In the genomic region with DNA sequence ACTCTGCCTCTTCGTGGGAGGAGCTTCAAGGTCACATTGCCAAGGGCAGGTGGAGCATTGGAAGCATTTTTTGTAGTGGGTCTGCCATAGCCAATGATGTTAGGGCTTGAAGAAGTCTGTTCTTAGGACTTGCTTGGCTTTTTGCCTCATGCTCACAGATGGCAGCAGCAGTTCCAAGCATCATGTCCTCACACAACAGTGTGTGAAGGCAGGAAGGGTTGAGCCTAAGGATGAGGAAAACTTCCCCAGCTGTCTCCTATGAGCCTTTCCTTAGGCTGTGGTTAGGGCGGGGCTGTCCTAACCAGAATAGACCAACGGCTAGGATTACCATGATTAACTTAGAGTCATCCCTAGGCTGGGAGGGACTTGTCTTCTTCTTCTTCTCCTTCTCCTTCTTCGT, we compare ENCODE assay signal across 30 cellular contexts.
"Had no signal": no experiment of that assay in that cellular context is flagged by ENCODE, and none has a peak within 500 bp of the region (broad histone marks: within the 10 kb centered on the region; RNA-seq: fewer than 3 reads in every experiment).

No MANE protein-coding gene starts in this region.

- ATAC-seq: activated CD8-positive, alpha-beta memory T cell treated with anti-CD3 and anti-CD28 coated beads, Interleukin-2, amount 10 ng/mL, durations not matched to agents 7 days and 5 days; activated CD8-positive, alpha-beta T cell treated with anti-CD3 and anti-CD28 coated beads for 36 hours; psoas muscle; right cardiac atrium; stimulated activated naive CD8-positive, alpha-beta T cell treated with anti-CD3 and anti-CD28 coated beads, Interleukin-15, amount 100 ng/mL, for 72 hours had no signal

- DNase-seq: activated CD4-positive, alpha-beta T cell treated with anti-CD3 and anti-CD28 coated beads, Interleukin-2, amount 10 ng/mL, durations not matched to agents 7 days and 5 days; activated CD4-positive, CD25-positive, alpha-beta regulatory T cell treated with anti-CD3 and anti-CD28 coated beads, Interleukin-2, amount 50 U/mL, for 72 hours; activated CD8-positive, alpha-beta memory T cell treated with anti-CD3 and anti-CD28 coated beads, Interleukin-2, amount 10 ng/mL, durations not matched to agents 7 days and 5 days; activated CD8-positive, alpha-beta T cell treated with anti-CD3 and anti-CD28 coated beads for 36 hours; activated gamma-delta T cell treated with Interleukin-2 at 50 U/mL for 16 hours; activated T-cell treated with anti-CD3 and anti-CD28 coated beads for 4 hours; central memory CD4-positive, alpha-beta T cell; dermis blood vessel endothelial cell; effector CD8-positive, alpha-beta T cell; glutamatergic neuron; immature natural killer cell; left ventricle myocardium inferior; mammary epithelial cell; ovary; psoas muscle; right cardiac atrium; stimulated activated CD4-positive, alpha-beta T cell treated with anti-CD3 and anti-CD28 coated beads, Interleukin-1b, Interleukin-23, amount 100 ng/mL, for 48 hours; stimulated activated naive CD8-positive, alpha-beta T cell treated with anti-CD3 and anti-CD28 coated beads, Interleukin-15, amount 100 ng/mL, for 72 hours; T-helper 2 cell; transverse colon; uterus; WERI-Rb-1 had no signal

- H3K36me3 Mint-ChIP-seq: activated naive CD4-positive, alpha-beta T cell treated with anti-CD3 and anti-CD28 coated beads, Interleukin-2, amount 50 U/mL, for 24 hours; mesothelial cell of epicardium had no signal

- H3K4me3 Mint-ChIP-seq: activated CD4-positive, alpha-beta T cell treated with anti-CD3 and anti-CD28 coated beads, Interleukin-2, amount 10 ng/mL, durations not matched to agents 7 days and 5 days; activated CD8-positive, alpha-beta memory T cell treated with anti-CD3 and anti-CD28 coated beads, Interleukin-2, amount 10 ng/mL, durations not matched to agents 7 days and 5 days; activated CD8-positive, alpha-beta T cell treated with anti-CD3 and anti-CD28 coated beads for 36 hours; activated naive CD4-positive, alpha-beta T cell treated with anti-CD3 and anti-CD28 coated beads, Interleukin-2, amount 50 U/mL, for 24 hours; activated T-helper 1 cell treated with anti-CD3 and anti-CD28 coated beads, Interleukin-12 subunit alpha, Interleukin-12 subunit beta, Interleukin-2, Interleukin-4 antibody, amounts not matched to agents 30 ng/mL and 10 ng/mL and 1 ng/mL, durations not matched to agents 14 hours and 24 hours and 36 hours; immature natural killer cell; mesothelial cell of epicardium; nephron; stimulated activated naive CD8-positive, alpha-beta T cell treated with anti-CD3 and anti-CD28 coated beads, Interleukin-15, amount 100 ng/mL, for 72 hours had no signal

- H3K36me3 ChIP-seq: left ventricle myocardium inferior, neutrophil, ovary, suprapubic skin, transverse colon, uterus, WERI-Rb-1 had no signal

- H2AFZ ChIP-seq: hepatocyte had no signal

- H3K9me3 Mint-ChIP-seq: activated naive CD4-positive, alpha-beta T cell treated with anti-CD3 and anti-CD28 coated beads, Interleukin-2, amount 50 U/mL, for 24 hours; immature natural killer cell; mesothelial cell of epicardium; nephron had no signal

- H3K4me2 ChIP-seq: hepatocyte had no signal

- H3K4me3 ChIP-seq: hepatocyte, left ventricle myocardium inferior, ovary, psoas muscle, skin epidermis, suprapubic skin, transverse colon, uterus had no signal

- H3K4me1 ChIP-seq: left ventricle myocardium inferior, psoas muscle, suprapubic skin, transverse colon, uterus had no signal

- H3K27ac ChIP-seq: hepatocyte, left ventricle myocardium inferior, neutrophil, ovary, psoas muscle, skin epidermis, suprapubic skin, transverse colon, uterus, WERI-Rb-1 had no signal

- H3K4me1 Mint-ChIP-seq: mesothelial cell of epicardium had no signal

- H3K79me2 ChIP-seq: hepatocyte had no signal

- H3K27me3 ChIP-seq: ovary, uterus had no signal

- H3K9me3 ChIP-seq: left ventricle myocardium inferior, neutrophil, ovary, psoas muscle, suprapubic skin, uterus had no signal

- H3K27ac Mint-ChIP-seq: activated CD4-positive, alpha-beta T cell treated with anti-CD3 and anti-CD28 coated beads, Interleukin-2, amount 10 ng/mL, durations not matched to agents 7 days and 5 days; activated CD8-positive, alpha-beta memory T cell treated with anti-CD3 and anti-CD28 coated beads, Interleukin-2, amount 10 ng/mL, durations not matched to agents 7 days and 5 days; activated CD8-positive, alpha-beta T cell treated with anti-CD3 and anti-CD28 coated beads for 36 hours; activated naive CD4-positive, alpha-beta T cell treated with anti-CD3 and anti-CD28 coated beads, Interleukin-2, amount 50 U/mL, for 24 hours; activated T-helper 1 cell treated with anti-CD3 and anti-CD28 coated beads, Interleukin-12 subunit alpha, Interleukin-12 subunit beta, Interleukin-2, Interleukin-4 antibody, amounts not matched to agents 30 ng/mL and 10 ng/mL and 1 ng/mL, durations not matched to agents 14 hours and 24 hours and 36 hours; immature natural killer cell; mesothelial cell of epicardium; nephron; stimulated activated naive CD8-positive, alpha-beta T cell treated with anti-CD3 and anti-CD28 coated beads, Interleukin-15, amount 100 ng/mL, for 72 hours had no signal
